19 cellular contexts compared by ENCODE assay signal in genomic region chr17:2378905-2379304, GRCh38. TPM values are rescaled to one million over a fixed set of nuclear protein-coding genes. Genes with fewer than 3 reads are reported as not detected.
DNase-seq lines count a peak whose midpoint lies in the region; ATAC-seq and TF ChIP-seq lines count a peak whose summit lies in the region.
"Had no signal": no experiment of that assay in that cellular context is flagged by ENCODE, and none has a peak within 500 bp of the region (broad histone marks: within the 10 kb centered on the region; RNA-seq: fewer than 3 reads in every experiment).

No MANE protein-coding gene starts in this region.

- no peaks in the 10 kb centered on the region for H3K79me2 ChIP-seq in neural progenitor cell (ENCODE audit: low read depth)

- peaks cover 19% of the 10 kb centered on the region for H3K36me3 Mint-ChIP-seq in brain
- H3K36me3 Mint-ChIP-seq in endothelial cell (ENCODE audit: low read depth, unreplicated experiment) = peaks cover 24% of the 10 kb centered on the region
- H3K36me3 Mint-ChIP-seq in neural progenitor cell = peaks cover 6% of the 10 kb centered on the region

- no peak for DNase-seq in endothelial cell (ENCODE audit: low spot score)
- no peak for DNase-seq in neural progenitor cell (ENCODE audit: low spot score)
- no peak for DNase-seq in effector CD4-positive, alpha-beta T cell
- no peak for DNase-seq in NCI-H446 (lab: John Stamatoyannopoulos, UW)
- DNase-seq: Caco-2, DMS 273 treated with DMSO at 0.1 percent for 48 hours, Kasumi-1, NCI-H1694, NCI-H2081, NCI-H2171, NCI-H345, NCI-H524 treated with DMSO at 0.1 percent for 48 hours, NCI-H82 had no signal

- TF ChIP-seq CTCF in brain (conservative IDR thresholded peaks at IDR 0.05) (no peak), endothelial cell (IDR thresholded peaks at IDR 0.05; ENCODE audit: unreplicated experiment) (no peak), neural progenitor cell (IDR thresholded peaks at IDR 0.05) (no peak)

- no peak overlapping the region for H2AFZ ChIP-seq in neural progenitor cell (replicated peaks)

- H3K4me3 ChIP-seq in neural progenitor cell = no peak overlapping the region
- H3K4me3 ChIP-seq: BLaER1 treated with 17β-estradiol and CSF1 and Interleukin-3, amounts not matched to agents 10 nM and 100 nM had no signal

- ATAC-seq in GM18870 (IDR thresholded peaks at IDR 0.05; ENCODE audit: unreplicated experiment) (no peak), GM18502 (IDR thresholded peaks at IDR 0.05; ENCODE audit: poor library complexity, unreplicated experiment) (no peak)
- ATAC-seq: Panc1 had no signal

- no peaks in the 10 kb centered on the region for H3K36me3 ChIP-seq in neural progenitor cell

- H3K27me3 ChIP-seq in neural progenitor cell = no peaks in the 10 kb centered on the region
- H3K27me3 ChIP-seq: BLaER1 treated with 17β-estradiol and CSF1 and Interleukin-3, amounts not matched to agents 10 nM and 100 nM had no signal

- H3K4me1 ChIP-seq in neural progenitor cell = no peaks in the 10 kb centered on the region
- H3K4me1 ChIP-seq: Caco-2 had no signal

- H3K4me3 Mint-ChIP-seq in brain (no peak overlapping the region), endothelial cell (ENCODE audit: unreplicated experiment) (peak overlapping the region; percentile 69), neural progenitor cell (no peak overlapping the region)
- H3K4me3 Mint-ChIP-seq: CD4-positive, alpha-beta memory T cell had no signal

- H3K9ac ChIP-seq in neural progenitor cell = no peak overlapping the region

- peaks cover 4% of the 10 kb centered on the region for H3F3A ChIP-seq in neural progenitor cell (ENCODE audit: low read depth)

- no peak overlapping the region for H3K27ac ChIP-seq in neural progenitor cell
- H3K27ac ChIP-seq: BLaER1 treated with 17β-estradiol and CSF1 and Interleukin-3, amounts not matched to agents 10 nM and 100 nM had no signal

- H4K20me1 ChIP-seq in neural progenitor cell (ENCODE audit: low read depth) = no peaks in the 10 kb centered on the region

- H3K4me1 Mint-ChIP-seq in brain (peaks cover 17% of the 10 kb centered on the region), endothelial cell (ENCODE audit: unreplicated experiment) (peaks cover 6% of the 10 kb centered on the region), neural progenitor cell (peaks cover 15% of the 10 kb centered on the region)

- no peak overlapping the region for H3K4me2 ChIP-seq in neural progenitor cell
- H3K4me2 ChIP-seq: BLaER1 treated with 17β-estradiol and CSF1 and Interleukin-3, amounts not matched to agents 10 nM and 100 nM had no signal

- no peaks in the 10 kb centered on the region for H3K9me3 ChIP-seq in neural progenitor cell (ENCODE audit: low read depth)
- H3K9me3 ChIP-seq: BLaER1 treated with 17β-estradiol and CSF1 and Interleukin-3, amounts not matched to agents 10 nM and 100 nM; Caco-2 had no signal

- H3K9me3 Mint-ChIP-seq in brain (no peaks in the 10 kb centered on the region), endothelial cell (ENCODE audit: unreplicated experiment) (no peaks in the 10 kb centered on the region), neural progenitor cell (no peaks in the 10 kb centered on the region)
- H3K9me3 Mint-ChIP-seq: CD4-positive, alpha-beta memory T cell had no signal

- peak overlapping the region in 3 of 5 experiments; percentile 9 to 69 (median 16) for H3K27ac Mint-ChIP-seq in brain
- no peak overlapping the region for H3K27ac Mint-ChIP-seq in endothelial cell (ENCODE audit: unreplicated experiment)
- H3K27ac Mint-ChIP-seq in neural progenitor cell = peak overlapping the region; percentile 82

- no peaks in the 10 kb centered on the region for H3K27me3 Mint-ChIP-seq in brain
- H3K27me3 Mint-ChIP-seq in endothelial cell (ENCODE audit: unreplicated experiment) = peaks cover 8% of the 10 kb centered on the region
- peaks cover 2% of the 10 kb centered on the region for H3K27me3 Mint-ChIP-seq in neural progenitor cell (ENCODE audit: insufficient read depth, low read depth)
- H3K27me3 Mint-ChIP-seq: CD4-positive, alpha-beta memory T cell had no signal

RNA-seq across cellular contexts. Expression of gene MNT, which starts 22.0 kb away (rescaled TPM):
- polyA plus RNA-seq in brain (ENCODE audit: insufficient read depth, low read depth, low replicate concordance) = 17.4 TPM
- total RNA-seq in endothelial cell (ENCODE audit: unreplicated experiment) (16.2 TPM), neural progenitor cell (ENCODE audit: low replicate concordance) (2.2 and 11.1 TPM in 2 replicates)

RNA-seq across cellular contexts. Expression of gene SGSM2, which starts 41.6 kb away (rescaled TPM):
- 56.3 TPM for polyA plus RNA-seq in brain (ENCODE audit: insufficient read depth, low read depth, low replicate concordance)
- total RNA-seq in endothelial cell (ENCODE audit: unreplicated experiment) = 65.4 TPM
- total RNA-seq in neural progenitor cell (ENCODE audit: low replicate concordance) = 39.0 and 70.7 TPM in 2 replicates

RNA-seq across cellular contexts. Expression of gene TSR1, which starts 42.6 kb away (rescaled TPM):
- polyA plus RNA-seq in brain (ENCODE audit: insufficient read depth, low read depth, low replicate concordance) = 15.9 TPM
- total RNA-seq in endothelial cell (ENCODE audit: unreplicated experiment) (20.9 TPM), neural progenitor cell (ENCODE audit: low replicate concordance) (42.2 and 55.0 TPM in 2 replicates)
